In genomic region chr4:3401436-3402171, GRCh38 we compare ENCODE assay signal across 16 cellular contexts. TPM values are rescaled to one million over a fixed set of nuclear protein-coding genes. Genes with fewer than 3 reads are reported as not detected.
DNase-seq lines count a peak whose midpoint lies in the region; ATAC-seq and TF ChIP-seq lines count a peak whose summit lies in the region.
"Had no signal": no experiment of that assay in that cellular context is flagged by ENCODE, and none has a peak within 500 bp of the region (broad histone marks: within the 10 kb centered on the region; RNA-seq: fewer than 3 reads in every experiment).

No MANE protein-coding gene starts in this region.

- H3F3A ChIP-seq in PC-3 (ENCODE audit: low read length, unreplicated experiment) = no peaks in the 10 kb centered on the region

- POLR2A ChIA-PET in PC-3 (lab: Charles Lee; ENCODE audit: unreplicated experiment) = no interaction called here

- no peaks in the 10 kb centered on the region for H3K9me2 ChIP-seq in PC-3 (replicated peaks; ENCODE audit: low read length)

- CTCF ChIA-PET in PC-3 (lab: Charles Lee) = no interaction called here

- ATAC-seq in PC-3 = peak; percentile 99
- ATAC-seq: GM12878 had no signal

- H3K9me3 ChIP-seq in PC-3 (ENCODE audit: low read length) (no peaks in the 10 kb centered on the region), stomach (peaks cover 0 to 4% (median 0%) of the 10 kb centered on the region in 4 donors)

- no peak overlapping the region for H3K9ac ChIP-seq in PC-3 (ENCODE audit: low read length)

- no peak for TF ChIP-seq POLR2A in stomach (IDR thresholded peaks at IDR 0.05)

- peak overlapping the region; percentile 64 for H2AFZ ChIP-seq in PC-3 (ENCODE audit: low read length)

- H4K20me1 ChIP-seq in PC-3 (ENCODE audit: low read length) = no peaks in the 10 kb centered on the region

- peak overlapping the region; percentile 82 for H3K4me2 ChIP-seq in PC-3 (ENCODE audit: low read length)

- no peaks in the 10 kb centered on the region for H3K27me3 ChIP-seq in PC-3 (ENCODE audit: low read length)
- H3K27me3 ChIP-seq in stomach = no peaks in the 10 kb centered on the region

- TF ChIP-seq EP300 in stomach (IDR thresholded peaks at IDR 0.05) = no peak

- DNase-seq in stimulated activated CD4-positive, alpha-beta T cell treated with anti-CD3 and anti-CD28 coated beads, Interleukin-15, amount 100 ng/mL, for 24 hours = peak; percentile 15
- DNase-seq in stimulated activated CD4-positive, alpha-beta T cell treated with anti-CD3 and anti-CD28 coated beads, Interleukin-4, amount 100 ng/mL, for 24 hours = no peak
- DNase-seq in PC-3 = peak; percentile 69
- DNase-seq in glomerular visceral epithelial cell (ENCODE audit: extremely low spot score) = peak; percentile 81
- DNase-seq in mucosa of gallbladder (ENCODE audit: low spot score) = no peak
- DNase-seq in DMS79 treated with DMSO at 0.1 percent for 48 hours (lab: John Stamatoyannopoulos, UW) = no peak
- DNase-seq in stomach = no peak
- DNase-seq in Ammon's horn (ENCODE audit: low spot score) = no peak
- DNase-seq: activated CD4-positive, alpha-beta T cell treated with anti-CD3 and anti-CD28 coated beads for 4 hours; activated T-cell treated with anti-CD3 and anti-CD28 coated beads, Interleukin-2, amount 50 U/mL, for 1 hour; COR-L47; hypothalamus; midbrain; NCI-H2029; NCI-H510A had no signal

- intact Hi-C loops in PC-3 (cut with micrococcal nuclease) = no loop called here
- intact Hi-C loops in stomach (cut with DNase I; ENCODE audit: low total_unique reads) = no loop called here

- H3K4me3 ChIP-seq in PC-3 (ENCODE audit: low read length) = peak overlapping the region; percentile 55
- H3K4me3 ChIP-seq in stomach = no peak overlapping the region
- H3K4me3 ChIP-seq: GM12878 had no signal

- H3K27ac ChIP-seq in PC-3 (ENCODE audit: low read length) = peak overlapping the region; percentile 52
- H3K27ac ChIP-seq in stomach = no peak overlapping the region

- BruUV-seq in PC-3 (replicated peaks; lab: Mats Ljungman, UMichigan) = no TSS peak

- peaks cover 10% of the 10 kb centered on the region for H3K4me1 ChIP-seq in PC-3 (ENCODE audit: insufficient read depth, low read length)
- H3K4me1 ChIP-seq in stomach = no peaks in the 10 kb centered on the region

- H3K36me3 ChIP-seq in PC-3 (ENCODE audit: low read depth, low read length) (no peaks in the 10 kb centered on the region), stomach (no peaks in the 10 kb centered on the region)

- 94 to 98% (median 96%) methylated on average over 22 of the region's 22 CpGs for WGBS in stomach, 5 donors

- no peaks in the 10 kb centered on the region for H3K79me2 ChIP-seq in PC-3 (ENCODE audit: low read length)

- no peak for TF ChIP-seq CTCF in PC-3 (conservative IDR thresholded peaks at IDR 0.05; ENCODE audit: low read depth, low read length)
- TF ChIP-seq CTCF in stomach (IDR thresholded peaks at IDR 0.05) = no peak

RNA-seq across cellular contexts. Expression of gene HGFAC, which starts 40.2 kb away (rescaled TPM):
- total RNA-seq in PC-3 (2014; rRNA removed) = 0.04 and 0.58 TPM in 2 replicates
- 1.9 TPM for total RNA-seq in mucosa of gallbladder
- not detected for total RNA-seq in stomach
- polyA plus RNA-seq in stomach = 1 to 10 TPM in 2 of 3 donors, under 1 TPM in 1; 0.50 to 3.4 (median 1.2) TPM
- polyA plus RNA-seq: GM12878 had no signal

Comparison
In these comparisons a context has a peak if more than half of its experiments do, and no peak if none do; other contexts are left out.
1. DNase-seq: peak in stimulated activated CD4-positive, alpha-beta T cell treated with anti-CD3 and anti-CD28 coated beads, Interleukin-15, amount 100 ng/mL, for 24 hours (single experiment), PC-3 (single experiment) and glomerular visceral epithelial cell (single experiment); none in stimulated activated CD4-positive, alpha-beta T cell treated with anti-CD3 and anti-CD28 coated beads, Interleukin-4, amount 100 ng/mL, for 24 hours (single experiment), mucosa of gallbladder (single experiment), DMS79 treated with DMSO at 0.1 percent for 48 hours (single experiment), stomach (single experiment) and Ammon's horn (single experiment).